Comparison of ENCODE assay signal across 8 cellular contexts in the genomic region with DNA sequence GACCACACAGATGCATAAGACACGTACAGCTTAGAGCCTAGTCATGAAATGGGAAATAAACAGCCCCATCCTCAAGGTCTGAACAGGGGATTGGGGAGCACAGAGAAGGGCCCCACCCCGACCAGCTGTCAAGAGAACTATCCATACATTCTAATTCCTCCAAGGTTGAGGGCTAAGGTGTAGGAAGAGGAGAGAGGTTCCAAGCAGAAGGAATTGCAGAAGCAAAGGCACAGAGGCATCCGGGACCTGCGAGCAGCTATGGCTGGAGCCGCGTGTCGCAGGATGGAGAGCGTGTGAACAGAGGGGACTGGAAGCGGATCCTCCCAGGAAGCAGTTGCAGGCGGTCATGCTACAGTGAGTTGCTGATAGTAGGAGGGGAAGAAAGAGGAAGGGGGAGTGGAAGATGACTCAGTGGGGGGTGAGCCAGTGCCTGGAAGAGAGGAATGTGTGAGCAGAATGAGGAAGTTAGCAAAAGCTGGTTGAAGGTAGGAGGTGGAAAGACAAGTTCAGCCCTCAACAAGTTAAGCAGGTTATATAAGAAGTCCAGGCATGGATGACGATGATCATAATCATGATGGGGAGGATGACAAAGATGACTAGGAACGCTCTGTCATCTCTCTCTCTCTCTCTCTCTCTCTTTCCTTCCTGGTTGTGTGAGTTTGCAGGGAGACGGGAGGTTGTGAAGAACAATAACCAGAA.
DNase-seq lines count a peak whose midpoint lies in the region; ATAC-seq and TF ChIP-seq lines count a peak whose summit lies in the region.

No MANE protein-coding gene starts in this region.

- DNase-seq in AG04450 (ENCODE audit: low read depth, low spot score) (peak; percentile 26), KG1 (lab: John Stamatoyannopoulos, UW) (peak; percentile 70), ascending aorta (ENCODE audit: low spot score in 2 of 2) (peak; percentile 26 to 75), iPS-NIHi11 (ENCODE audit: low spot score) (peak; percentile 66), substantia nigra (lab: John Stamatoyannopoulos, UW) (peak in 19 of 49 donors; percentile 9 to 57 (median 33)), NCI-H2171 (lab: John Stamatoyannopoulos, UW) (no peak)

- no peak for ATAC-seq in GM18519 (IDR thresholded peaks at IDR 0.05; ENCODE audit: low FRiP score, unreplicated experiment)
- no peak for ATAC-seq in GM19328 (IDR thresholded peaks at IDR 0.05; ENCODE audit: unreplicated experiment)

- H3K27ac ChIP-seq in AG04450 (ENCODE audit: low read depth, low read length) (no peak overlapping the region), ascending aorta (peak overlapping the region; percentile 70 to 78), substantia nigra (ENCODE audit: low read depth, low read length, poor library complexity, severe bottlenecking) (peak overlapping the region; percentile 80)

- no peaks in the 10 kb centered on the region for H3K9me3 ChIP-seq in AG04450 (ENCODE audit: control insufficient read depth, insufficient read depth, low read length)
- H3K9me3 ChIP-seq in ascending aorta = no peaks in the 10 kb centered on the region

- H3K36me3 ChIP-seq in ascending aorta = no peaks in the 10 kb centered on the region

- CTCF ChIA-PET in AG04450 (lab: Charles Lee) = no interaction called here

- H3K4me1 ChIP-seq in ascending aorta = peaks cover 18 to 46% of the 10 kb centered on the region in 2 donors

- TF ChIP-seq CTCF in AG04450 (IDR thresholded peaks at IDR 0.05; ENCODE audit: low read depth, low read length) = no peak
- no peak for TF ChIP-seq CTCF in ascending aorta (IDR thresholded peaks at IDR 0.05)

- H3K4me3 ChIP-seq in AG04450 (ENCODE audit: low read depth, low read length) (no peak overlapping the region), ascending aorta (no peak overlapping the region)

- intact Hi-C loops in ascending aorta (cut with DNase I) = loop anchor here (2.0 kb wide), 1 partner anchor 31 kb away; no protein-coding TSS in a partner anchor

- POLR2A ChIA-PET in AG04450 (lab: Yijun Ruan, JAX) = no interaction called here

- no peaks in the 10 kb centered on the region for H3K27me3 ChIP-seq in AG04450 (ENCODE audit: control insufficient read depth, insufficient read depth, low read length)
- H3K27me3 ChIP-seq in ascending aorta = no peaks in the 10 kb centered on the region
